Comparison of ENCODE assay signal across 1 cellular context in the genomic region with DNA sequence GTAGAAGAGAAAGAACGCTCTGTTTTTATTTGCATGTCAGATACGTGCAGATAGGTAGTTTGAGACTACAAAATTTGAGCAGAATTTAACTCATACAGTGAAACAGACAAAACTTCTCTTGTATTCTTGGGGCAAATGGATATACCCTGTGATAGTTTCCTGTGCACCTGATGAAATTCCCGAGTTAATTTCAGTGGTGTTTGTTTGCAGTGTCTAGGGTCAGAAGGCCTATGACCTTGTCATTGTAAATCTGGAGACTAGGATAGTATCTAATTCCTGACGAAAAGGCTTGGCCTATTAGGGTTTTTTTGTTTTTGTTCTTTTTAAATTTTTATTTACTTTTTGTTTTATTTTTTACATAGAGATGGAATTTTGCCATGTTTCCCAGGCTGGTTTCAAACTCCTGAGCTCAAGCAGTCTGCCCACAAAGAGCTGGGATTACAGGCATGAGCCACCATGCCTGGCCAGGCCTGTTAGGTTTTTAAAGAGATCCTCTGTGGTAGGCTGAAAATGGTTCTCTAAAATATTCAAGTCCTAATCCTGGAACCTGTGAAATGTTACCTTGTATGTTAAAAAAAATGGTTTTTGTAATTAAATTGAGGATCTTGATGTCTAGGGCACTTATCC.
TF ChIP-seq lines count a peak whose summit lies in the region.

No MANE protein-coding gene starts in this region.

TF ChIP-seq in HepG2, 621 proteins besides CTCF, POLR2A, EP300 and RAD21 (continued from another document and continues in another):
- TF ChIP-seq, protein P1, sequence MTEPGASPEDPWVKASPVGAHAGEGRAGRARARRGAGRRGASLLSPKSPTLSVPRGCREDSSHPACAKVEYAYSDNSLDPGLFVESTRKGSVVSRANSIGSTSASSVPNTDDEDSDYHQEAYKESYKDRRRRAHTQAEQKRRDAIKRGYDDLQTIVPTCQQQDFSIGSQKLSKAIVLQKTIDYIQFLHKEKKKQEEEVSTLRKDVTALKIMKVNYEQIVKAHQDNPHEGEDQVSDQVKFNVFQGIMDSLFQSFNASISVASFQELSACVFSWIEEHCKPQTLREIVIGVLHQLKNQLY (CRISPR knock-in tag; IDR thresholded peaks at IDR 0.05), result no peak
- TF ChIP-seq SNAPC2 (CRISPR knock-in tag; IDR thresholded peaks at IDR 0.05) (no peak), SKI (IDR thresholded peaks at IDR 0.05; ENCODE audit: partially characterized antibody) (no peak), ZNF367 (CRISPR knock-in tag; IDR thresholded peaks at IDR 0.05; ENCODE audit: borderline replicate concordance) (no peak), EED (CRISPR knock-in tag; IDR thresholded peaks at IDR 0.05) (no peak), ZNF225 (CRISPR knock-in tag; IDR thresholded peaks at IDR 0.05) (no peak), ARNTL (CRISPR knock-in tag; IDR thresholded peaks at IDR 0.05) (no peak), HDAC2 (CRISPR knock-in tag; IDR thresholded peaks at IDR 0.05) (0 out of 2 replicates have a peak, but pooled peaks have one; percentile 37), HOXA9 (CRISPR knock-in tag; IDR thresholded peaks at IDR 0.05; ENCODE audit: borderline replicate concordance) (no peak), ZNF10 (CRISPR knock-in tag; IDR thresholded peaks at IDR 0.05; ENCODE audit: borderline replicate concordance, low read depth) (no peak), SIX1 (CRISPR knock-in tag; IDR thresholded peaks at IDR 0.05; ENCODE audit: borderline replicate concordance) (peak; percentile 64; the same call in 1 of the 2 replicates), ZNF484 (CRISPR knock-in tag; IDR thresholded peaks at IDR 0.05; ENCODE audit: borderline replicate concordance, low read depth) (no peak), EEA1 (CRISPR knock-in tag; IDR thresholded peaks at IDR 0.05; ENCODE audit: borderline replicate concordance) (no peak), PCBP1 (IDR thresholded peaks at IDR 0.05; ENCODE audit: borderline replicate concordance, low read depth, low read length) (no peak), ZNF83 (CRISPR knock-in tag; IDR thresholded peaks at IDR 0.05; ENCODE audit: borderline replicate concordance) (no peak), GPN1 (CRISPR knock-in tag; IDR thresholded peaks at IDR 0.05; ENCODE audit: borderline replicate concordance) (no peak), RARA (CRISPR knock-in tag; IDR thresholded peaks at IDR 0.05) (peak; percentile 35; the same call in 1 of the 2 replicates), KAT2B (IDR thresholded peaks at IDR 0.05; ENCODE audit: borderline replicate concordance, low read depth, low read length) (no peak), MZF1 (CRISPR knock-in tag; IDR thresholded peaks at IDR 0.05; ENCODE audit: borderline replicate concordance) (no peak), MAZ (IDR thresholded peaks at IDR 0.05; ENCODE audit: borderline replicate concordance, low read depth, low read length) (no peak), MAZ (CRISPR knock-in tag; IDR thresholded peaks at IDR 0.05; ENCODE audit: low read depth) (no peak), ZZZ3 (CRISPR knock-in tag; IDR thresholded peaks at IDR 0.05; ENCODE audit: borderline replicate concordance) (no peak), AGO2 (optimal IDR thresholded peaks at IDR 0.05; ENCODE audit: low read depth, low read length) (no peak), CC2D1A (CRISPR knock-in tag; IDR thresholded peaks at IDR 0.05) (no peak), YEATS2 (CRISPR knock-in tag; IDR thresholded peaks at IDR 0.05; ENCODE audit: borderline replicate concordance) (no peak), CEBPG (CRISPR knock-in tag; IDR thresholded peaks at IDR 0.05) (peak; percentile 90), ZNF331 (CRISPR knock-in tag; IDR thresholded peaks at IDR 0.05) (peak; percentile 36; the same call in 1 of the 2 replicates), ZNF773 (CRISPR knock-in tag; IDR thresholded peaks at IDR 0.05; ENCODE audit: borderline replicate concordance) (no peak), ZNF615 (CRISPR knock-in tag; IDR thresholded peaks at IDR 0.05; ENCODE audit: borderline replicate concordance) (no peak), ISX (CRISPR knock-in tag; conservative IDR thresholded peaks at IDR 0.05) (no peak), NCOA1 (CRISPR knock-in tag; IDR thresholded peaks at IDR 0.05) (no peak), MED1 (CRISPR knock-in tag; IDR thresholded peaks at IDR 0.05) (no peak), SOX6 (IDR thresholded peaks at IDR 0.05) (no peak), SOX6 (CRISPR knock-in tag; IDR thresholded peaks at IDR 0.05) (peak; percentile 73), ZNF629 (CRISPR knock-in tag; conservative IDR thresholded peaks at IDR 0.05) (no peak), JUND (CRISPR knock-in tag; IDR thresholded peaks at IDR 0.05) (no peak), KLF16 (CRISPR knock-in tag; IDR thresholded peaks at IDR 0.05) (no peak), CREM (IDR thresholded peaks at IDR 0.05) (no peak), CREM (CRISPR knock-in tag; IDR thresholded peaks at IDR 0.05) (no peak), ZNF737 (CRISPR knock-in tag; IDR thresholded peaks at IDR 0.05; ENCODE audit: borderline replicate concordance) (no peak), ZNF598 (CRISPR knock-in tag; IDR thresholded peaks at IDR 0.05; ENCODE audit: borderline replicate concordance) (no peak)
- TF ChIP-seq, protein P2, sequence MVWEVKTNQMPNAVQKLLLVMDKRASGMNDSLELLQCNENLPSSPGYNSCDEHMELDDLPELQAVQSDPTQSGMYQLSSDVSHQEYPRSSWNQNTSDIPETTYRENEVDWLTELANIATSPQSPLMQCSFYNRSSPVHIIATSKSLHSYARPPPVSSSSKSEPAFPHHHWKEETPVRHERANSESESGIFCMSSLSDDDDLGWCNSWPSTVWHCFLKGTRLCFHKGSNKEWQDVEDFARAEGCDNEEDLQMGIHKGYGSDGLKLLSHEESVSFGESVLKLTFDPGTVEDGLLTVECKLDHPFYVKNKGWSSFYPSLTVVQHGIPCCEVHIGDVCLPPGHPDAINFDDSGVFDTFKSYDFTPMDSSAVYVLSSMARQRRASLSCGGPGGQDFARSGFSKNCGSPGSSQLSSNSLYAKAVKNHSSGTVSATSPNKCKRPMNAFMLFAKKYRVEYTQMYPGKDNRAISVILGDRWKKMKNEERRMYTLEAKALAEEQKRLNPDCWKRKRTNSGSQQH (CRISPR knock-in tag; IDR thresholded peaks at IDR 0.05; ENCODE audit: low read depth), result no peak
- TF ChIP-seq, protein P3, sequence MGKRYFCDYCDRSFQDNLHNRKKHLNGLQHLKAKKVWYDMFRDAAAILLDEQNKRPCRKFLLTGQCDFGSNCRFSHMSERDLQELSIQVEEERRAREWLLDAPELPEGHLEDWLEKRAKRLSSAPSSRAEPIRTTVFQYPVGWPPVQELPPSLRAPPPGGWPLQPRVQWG (CRISPR knock-in tag; IDR thresholded peaks at IDR 0.05; ENCODE audit: borderline replicate concordance, low read depth), result no peak
- TF ChIP-seq, protein P4, sequence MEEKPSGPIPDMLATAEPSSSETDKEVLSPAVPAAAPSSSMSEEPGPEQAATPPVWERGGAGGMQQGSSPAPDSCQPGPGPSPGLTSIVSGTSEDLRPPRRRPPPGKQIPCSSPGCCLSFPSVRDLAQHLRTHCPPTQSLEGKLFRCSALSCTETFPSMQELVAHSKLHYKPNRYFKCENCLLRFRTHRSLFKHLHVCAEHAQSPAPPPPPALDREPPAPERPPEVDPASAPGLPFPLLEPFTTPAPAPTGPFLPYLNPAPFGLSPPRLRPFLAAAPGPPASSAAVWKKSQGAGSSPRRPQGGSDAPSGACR (CRISPR knock-in tag; IDR thresholded peaks at IDR 0.05), result no peak
- TF ChIP-seq, protein P5, sequence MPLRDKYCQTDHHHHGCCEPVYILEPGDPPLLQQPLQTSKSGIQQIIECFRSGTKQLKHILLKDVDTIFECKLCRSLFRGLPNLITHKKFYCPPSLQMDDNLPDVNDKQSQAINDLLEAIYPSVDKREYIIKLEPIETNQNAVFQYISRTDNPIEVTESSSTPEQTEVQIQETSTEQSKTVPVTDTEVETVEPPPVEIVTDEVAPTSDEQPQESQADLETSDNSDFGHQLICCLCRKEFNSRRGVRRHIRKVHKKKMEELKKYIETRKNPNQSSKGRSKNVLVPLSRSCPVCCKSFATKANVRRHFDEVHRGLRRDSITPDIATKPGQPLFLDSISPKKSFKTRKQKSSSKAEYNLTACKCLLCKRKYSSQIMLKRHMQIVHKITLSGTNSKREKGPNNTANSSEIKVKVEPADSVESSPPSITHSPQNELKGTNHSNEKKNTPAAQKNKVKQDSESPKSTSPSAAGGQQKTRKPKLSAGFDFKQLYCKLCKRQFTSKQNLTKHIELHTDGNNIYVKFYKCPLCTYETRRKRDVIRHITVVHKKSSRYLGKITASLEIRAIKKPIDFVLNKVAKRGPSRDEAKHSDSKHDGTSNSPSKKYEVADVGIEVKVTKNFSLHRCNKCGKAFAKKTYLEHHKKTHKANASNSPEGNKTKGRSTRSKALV (CRISPR knock-in tag; IDR thresholded peaks at IDR 0.05), result no peak
- TF ChIP-seq, protein P6, sequence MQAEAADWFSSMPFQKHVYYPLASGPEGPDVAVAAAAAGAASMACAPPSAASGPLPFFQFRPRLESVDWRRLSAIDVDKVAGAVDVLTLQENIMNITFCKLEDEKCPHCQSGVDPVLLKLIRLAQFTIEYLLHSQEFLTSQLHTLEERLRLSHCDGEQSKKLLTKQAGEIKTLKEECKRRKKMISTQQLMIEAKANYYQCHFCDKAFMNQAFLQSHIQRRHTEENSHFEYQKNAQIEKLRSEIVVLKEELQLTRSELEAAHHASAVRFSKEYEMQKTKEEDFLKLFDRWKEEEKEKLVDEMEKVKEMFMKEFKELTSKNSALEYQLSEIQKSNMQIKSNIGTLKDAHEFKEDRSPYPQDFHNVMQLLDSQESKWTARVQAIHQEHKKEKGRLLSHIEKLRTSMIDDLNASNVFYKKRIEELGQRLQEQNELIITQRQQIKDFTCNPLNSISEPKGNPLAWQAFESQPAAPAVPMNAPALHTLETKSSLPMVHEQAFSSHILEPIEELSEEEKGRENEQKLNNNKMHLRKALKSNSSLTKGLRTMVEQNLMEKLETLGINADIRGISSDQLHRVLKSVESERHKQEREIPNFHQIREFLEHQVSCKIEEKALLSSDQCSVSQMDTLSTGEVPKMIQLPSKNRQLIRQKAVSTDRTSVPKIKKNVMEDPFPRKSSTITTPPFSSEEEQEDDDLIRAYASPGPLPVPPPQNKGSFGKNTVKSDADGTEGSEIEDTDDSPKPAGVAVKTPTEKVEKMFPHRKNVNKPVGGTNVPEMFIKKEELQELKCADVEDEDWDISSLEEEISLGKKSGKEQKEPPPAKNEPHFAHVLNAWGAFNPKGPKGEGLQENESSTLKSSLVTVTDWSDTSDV (CRISPR knock-in tag; IDR thresholded peaks at IDR 0.05), result no peak
- TF ChIP-seq, protein P7, sequence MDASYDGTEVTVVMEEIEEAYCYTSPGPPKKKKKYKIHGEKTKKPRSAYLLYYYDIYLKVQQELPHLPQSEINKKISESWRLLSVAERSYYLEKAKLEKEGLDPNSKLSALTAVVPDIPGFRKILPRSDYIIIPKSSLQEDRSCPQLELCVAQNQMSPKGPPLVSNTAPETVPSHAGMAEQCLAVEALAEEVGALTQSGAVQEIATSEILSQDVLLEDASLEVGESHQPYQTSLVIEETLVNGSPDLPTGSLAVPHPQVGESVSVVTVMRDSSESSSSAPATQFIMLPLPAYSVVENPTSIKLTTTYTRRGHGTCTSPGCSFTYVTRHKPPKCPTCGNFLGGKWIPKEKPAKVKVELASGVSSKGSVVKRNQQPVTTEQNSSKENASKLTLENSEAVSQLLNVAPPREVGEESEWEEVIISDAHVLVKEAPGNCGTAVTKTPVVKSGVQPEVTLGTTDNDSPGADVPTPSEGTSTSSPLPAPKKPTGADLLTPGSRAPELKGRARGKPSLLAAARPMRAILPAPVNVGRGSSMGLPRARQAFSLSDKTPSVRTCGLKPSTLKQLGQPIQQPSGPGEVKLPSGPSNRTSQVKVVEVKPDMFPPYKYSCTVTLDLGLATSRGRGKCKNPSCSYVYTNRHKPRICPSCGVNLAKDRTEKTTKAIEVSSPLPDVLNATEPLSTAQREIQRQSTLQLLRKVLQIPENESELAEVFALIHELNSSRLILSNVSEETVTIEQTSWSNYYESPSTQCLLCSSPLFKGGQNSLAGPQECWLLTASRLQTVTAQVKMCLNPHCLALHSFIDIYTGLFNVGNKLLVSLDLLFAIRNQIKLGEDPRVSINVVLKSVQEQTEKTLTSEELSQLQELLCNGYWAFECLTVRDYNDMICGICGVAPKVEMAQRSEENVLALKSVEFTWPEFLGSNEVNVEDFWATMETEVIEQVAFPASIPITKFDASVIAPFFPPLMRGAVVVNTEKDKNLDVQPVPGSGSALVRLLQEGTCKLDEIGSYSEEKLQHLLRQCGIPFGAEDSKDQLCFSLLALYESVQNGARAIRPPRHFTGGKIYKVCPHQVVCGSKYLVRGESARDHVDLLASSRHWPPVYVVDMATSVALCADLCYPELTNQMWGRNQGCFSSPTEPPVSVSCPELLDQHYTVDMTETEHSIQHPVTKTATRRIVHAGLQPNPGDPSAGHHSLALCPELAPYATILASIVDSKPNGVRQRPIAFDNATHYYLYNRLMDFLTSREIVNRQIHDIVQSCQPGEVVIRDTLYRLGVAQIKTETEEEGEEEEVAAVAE (CRISPR knock-in tag; IDR thresholded peaks at IDR 0.05; ENCODE audit: borderline replicate concordance), result no peak
- TF ChIP-seq, protein P8, sequence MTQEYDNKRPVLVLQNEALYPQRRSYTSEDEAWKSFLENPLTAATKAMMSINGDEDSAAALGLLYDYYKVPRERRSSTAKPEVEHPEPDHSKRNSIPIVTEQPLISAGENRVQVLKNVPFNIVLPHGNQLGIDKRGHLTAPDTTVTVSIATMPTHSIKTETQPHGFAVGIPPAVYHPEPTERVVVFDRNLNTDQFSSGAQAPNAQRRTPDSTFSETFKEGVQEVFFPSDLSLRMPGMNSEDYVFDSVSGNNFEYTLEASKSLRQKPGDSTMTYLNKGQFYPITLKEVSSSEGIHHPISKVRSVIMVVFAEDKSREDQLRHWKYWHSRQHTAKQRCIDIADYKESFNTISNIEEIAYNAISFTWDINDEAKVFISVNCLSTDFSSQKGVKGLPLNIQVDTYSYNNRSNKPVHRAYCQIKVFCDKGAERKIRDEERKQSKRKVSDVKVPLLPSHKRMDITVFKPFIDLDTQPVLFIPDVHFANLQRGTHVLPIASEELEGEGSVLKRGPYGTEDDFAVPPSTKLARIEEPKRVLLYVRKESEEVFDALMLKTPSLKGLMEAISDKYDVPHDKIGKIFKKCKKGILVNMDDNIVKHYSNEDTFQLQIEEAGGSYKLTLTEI (CRISPR knock-in tag; conservative IDR thresholded peaks at IDR 0.05), result no peak
- TF ChIP-seq, protein P9, sequence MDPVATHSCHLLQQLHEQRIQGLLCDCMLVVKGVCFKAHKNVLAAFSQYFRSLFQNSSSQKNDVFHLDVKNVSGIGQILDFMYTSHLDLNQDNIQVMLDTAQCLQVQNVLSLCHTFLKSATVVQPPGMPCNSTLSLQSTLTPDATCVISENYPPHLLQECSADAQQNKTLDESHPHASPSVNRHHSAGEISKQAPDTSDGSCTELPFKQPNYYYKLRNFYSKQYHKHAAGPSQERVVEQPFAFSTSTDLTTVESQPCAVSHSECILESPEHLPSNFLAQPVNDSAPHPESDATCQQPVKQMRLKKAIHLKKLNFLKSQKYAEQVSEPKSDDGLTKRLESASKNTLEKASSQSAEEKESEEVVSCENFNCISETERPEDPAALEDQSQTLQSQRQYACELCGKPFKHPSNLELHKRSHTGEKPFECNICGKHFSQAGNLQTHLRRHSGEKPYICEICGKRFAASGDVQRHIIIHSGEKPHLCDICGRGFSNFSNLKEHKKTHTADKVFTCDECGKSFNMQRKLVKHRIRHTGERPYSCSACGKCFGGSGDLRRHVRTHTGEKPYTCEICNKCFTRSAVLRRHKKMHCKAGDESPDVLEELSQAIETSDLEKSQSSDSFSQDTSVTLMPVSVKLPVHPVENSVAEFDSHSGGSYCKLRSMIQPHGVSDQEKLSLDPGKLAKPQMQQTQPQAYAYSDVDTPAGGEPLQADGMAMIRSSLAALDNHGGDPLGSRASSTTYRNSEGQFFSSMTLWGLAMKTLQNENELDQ (CRISPR knock-in tag; IDR thresholded peaks at IDR 0.05; ENCODE audit: borderline replicate concordance), result no peak
